In genomic region chr3:54046677-54047214, GRCh38 we compare ENCODE assay signal across 17 cellular contexts.
A peak's percentile ranks its signal among the peaks of the same experiment; 100 is the strongest.
DNase-seq lines count a peak whose midpoint lies in the region; ATAC-seq and TF ChIP-seq lines count a peak whose summit lies in the region.
"Had no signal": no experiment of that assay in that cellular context is flagged by ENCODE, and none has a peak within 500 bp of the region (broad histone marks: within the 10 kb centered on the region; RNA-seq: fewer than 3 reads in every experiment).

No MANE protein-coding gene starts in this region.

- ATAC-seq in HG03159 (IDR thresholded peaks at IDR 0.05; ENCODE audit: unreplicated experiment) (no peak), GM19023 (IDR thresholded peaks at IDR 0.05; ENCODE audit: unreplicated experiment) (no peak)
- ATAC-seq: psoas muscle; stimulated activated effector memory CD8-positive, alpha-beta T cell treated with anti-CD3 and anti-CD28 coated beads, Interleukin-12 subunit alpha, Interleukin-12 subunit beta, amount 100 ng/mL, for 72 hours had no signal

- no peaks in the 10 kb centered on the region for H3K36me3 ChIP-seq in ovary

- peak; percentile 96 for DNase-seq in Caki2 (ENCODE audit: low read depth)
- peak; percentile 33 for DNase-seq in NCI-H82 treated with DMSO at 0.1 percent for 48 hours (lab: John Stamatoyannopoulos, UW; ENCODE audit: unreplicated experiment)
- peak; percentile 100 for DNase-seq in epithelial cell of proximal tubule (ENCODE audit: low read depth)
- peak; percentile 27 to 50 (median 40) for DNase-seq in ovary
- DNase-seq in GDM1 (lab: John Stamatoyannopoulos, UW) = no peak
- DNase-seq in cerebellar cortex (ENCODE audit: low spot score) = no peak
- DNase-seq: activated gamma-delta T cell treated with Interleukin-2 at 50 U/mL for 16 hours; CD4-positive, CD25-positive, alpha-beta regulatory T cell; central memory CD4-positive, alpha-beta T cell; erythroblast; IMR-90; NCI-H1417 treated with DMSO at 0.1 percent for 48 hours; psoas muscle; stimulated activated CD4-positive, alpha-beta T cell treated with anti-CD3 and anti-CD28 coated beads, Interleukin-2, amount 100 ng/mL, for 48 hours had no signal

- no peak for TF ChIP-seq CTCF in epithelial cell of proximal tubule (conservative IDR thresholded peaks at IDR 0.05; ENCODE audit: low read depth, low read length)
- no peak for TF ChIP-seq CTCF in ovary (IDR thresholded peaks at IDR 0.05)

- intact Hi-C loops in ovary (cut with DNase I) = no loop called here

- TF ChIP-seq EP300 in ovary (IDR thresholded peaks at IDR 0.05) = no peak

- in situ Hi-C loops in Caki2 (cut with HindIII; ENCODE audit: low pct_unique_long_range_greater_than_20kb, low sequenced_read_pairs) = no loop called here

- TF ChIP-seq POLR2A in ovary (IDR thresholded peaks at IDR 0.05) = no peak

- no peaks in the 10 kb centered on the region for H3K9me3 ChIP-seq in ovary
- H3K9me3 ChIP-seq: psoas muscle had no signal

- no peak overlapping the region for H3K27ac ChIP-seq in ovary
- H3K27ac ChIP-seq: psoas muscle had no signal

- no peaks in the 10 kb centered on the region for H3K27me3 ChIP-seq in ovary

- no peak overlapping the region for H3K4me3 ChIP-seq in epithelial cell of proximal tubule (ENCODE audit: low read depth, low read length)
- no peak overlapping the region for H3K4me3 ChIP-seq in ovary
- H3K4me3 ChIP-seq: psoas muscle had no signal

- peaks cover 14% of the 10 kb centered on the region for H3K4me1 ChIP-seq in ovary (ENCODE audit: insufficient read depth)
- H3K4me1 ChIP-seq: psoas muscle had no signal

Comparison
In these comparisons a context has a peak if more than half of its experiments do, and no peak if none do; other contexts are left out.
1. DNase-seq: peak in Caki2 (single experiment), NCI-H82 treated with DMSO at 0.1 percent for 48 hours (single experiment), epithelial cell of proximal tubule (single experiment) and ovary (5 of 5); none in GDM1 (single experiment) and cerebellar cortex (single experiment).